ENCODE assay signal across 35 cellular contexts in genomic region chr10:12892924-12893323, GRCh38.
DNase-seq lines count a peak whose midpoint lies in the region; ATAC-seq, FAIRE-seq and TF ChIP-seq lines count a peak whose summit lies in the region.
"Had no signal": no experiment of that assay in that cellular context is flagged by ENCODE, and none has a peak within 500 bp of the region (broad histone marks: within the 10 kb centered on the region; RNA-seq: fewer than 3 reads in every experiment).

No MANE protein-coding gene starts in this region.

- POLR2A ChIA-PET in HEK293 (lab: Yijun Ruan, JAX) = no interaction called here
- POLR2A ChIA-PET in K562 (lab: Yijun Ruan, JAX) = no interaction called here

- H2AFZ ChIP-seq in astrocyte (ENCODE audit: low read depth, low read length) (no peak overlapping the region), K562 (ENCODE audit: low read depth, low read length) (no peak overlapping the region)

- peaks cover 15% of the 10 kb centered on the region for H3K27me3 Mint-ChIP-seq in astrocyte (ENCODE audit: low read depth, unreplicated experiment)

- no peaks in the 10 kb centered on the region for H3K27me3 ChIP-seq in astrocyte (ENCODE audit: insufficient read depth, low read length)
- peaks cover 3 to 7% of the 10 kb centered on the region in 2 experiments; a peak in 4 of 5 replicates for H3K27me3 ChIP-seq in K562 (ENCODE audit: control insufficient read depth in 2 of 2, insufficient read depth in 2 of 2, low read length in 2 of 2)
- H3K27me3 ChIP-seq: BE2C; BLaER1; BLaER1 treated with 17β-estradiol and CSF1 and Interleukin-3, amounts not matched to agents 10 nM and 100 nM had no signal

- TF ChIP-seq POLR2A in K562 (conservative IDR thresholded peaks at IDR 0.05) = no peak

- CTCF ChIA-PET in HEK293 (lab: Yijun Ruan, JAX) (interaction anchor here (1.0 kb wide), 1 partner anchor 9 kb away, joined by 4 read pairs; no protein-coding TSS in a partner anchor), K562 (lab: Yijun Ruan, JAX; ENCODE audit: low intra/inter-chr PET ratio) (no interaction called here)

- no peaks in the 10 kb centered on the region for H3K4me1 Mint-ChIP-seq in astrocyte (ENCODE audit: low read depth, unreplicated experiment)
- H3K4me1 Mint-ChIP-seq: B cell; CD14-positive monocyte; CD4-positive, alpha-beta memory T cell; CD4-positive, CD25-positive, alpha-beta regulatory T cell; CD8-positive, alpha-beta memory T cell had no signal

- no peak for DNase-seq in astrocyte (ENCODE audit: low read depth)
- no peak for DNase-seq in K562 (ENCODE audit: extremely low read depth in 1 of 4, low spot score in 3 of 4)
- DNase-seq in hepatic stellate cell (ENCODE audit: low spot score) = no peak
- DNase-seq: 8988T; ACHN; AML-193; BE2C; C1 segment of cervical spinal cord; Caco-2; Calu3; CD4-positive, alpha-beta memory T cell; CD4-positive, alpha-beta T cell; CD4-positive, CD25-positive, alpha-beta regulatory T cell; CD8-positive, alpha-beta memory T cell; COR-L47; DMS 273 treated with DMSO at 0.1 percent for 48 hours; DMS153; DMS53; DMS79; DMS79 treated with DMSO at 0.1 percent for 48 hours; DND-41; EL had no signal

- peak overlapping the region; percentile 41 for H3K27ac Mint-ChIP-seq in astrocyte (ENCODE audit: unreplicated experiment)
- H3K27ac Mint-ChIP-seq: B cell; CD14-positive monocyte; CD4-positive, alpha-beta memory T cell; CD4-positive, alpha-beta T cell; CD4-positive, CD25-positive, alpha-beta regulatory T cell; CD8-positive, alpha-beta T cell had no signal

- H3K9ac ChIP-seq in astrocyte (ENCODE audit: low read length) (no peak overlapping the region), K562 (ENCODE audit: insufficient read depth in 1 of 2, low read depth in 2 of 2, low read length in 2 of 2) (no peak overlapping the region)
- H3K9ac ChIP-seq: BLaER1; BLaER1 treated with 17β-estradiol and CSF1 and Interleukin-3, amounts not matched to agents 10 nM and 100 nM had no signal

- peaks cover 11% of the 10 kb centered on the region for H3K36me3 Mint-ChIP-seq in astrocyte (ENCODE audit: low read depth, unreplicated experiment)
- H3K36me3 Mint-ChIP-seq: CD14-positive monocyte; CD4-positive, CD25-positive, alpha-beta regulatory T cell; CD8-positive, alpha-beta T cell had no signal

- intact Hi-C loops in K562 (cut with micrococcal nuclease) = no loop called here

- H4K20me1 ChIP-seq in astrocyte (ENCODE audit: insufficient read depth, low read length) = no peaks in the 10 kb centered on the region
- no peaks in the 10 kb centered on the region for H4K20me1 ChIP-seq in K562 (replicated peaks; ENCODE audit: control insufficient read depth, insufficient read depth, low read length)
- H4K20me1 ChIP-seq: BLaER1; BLaER1 treated with 17β-estradiol and CSF1 and Interleukin-3, amounts not matched to agents 10 nM and 100 nM had no signal

- no peak overlapping the region for H3K4me2 ChIP-seq in astrocyte (ENCODE audit: low read length)
- no peak overlapping the region for H3K4me2 ChIP-seq in K562 (ENCODE audit: insufficient read depth, low read length)
- H3K4me2 ChIP-seq: A549; BLaER1; BLaER1 treated with 17β-estradiol and CSF1 and Interleukin-3, amounts not matched to agents 10 nM and 100 nM had no signal

- H3K27ac ChIP-seq in HEK293 (ENCODE audit: extremely low read depth, low read depth, low read length) = no peak overlapping the region
- H3K27ac ChIP-seq in astrocyte (ENCODE audit: low read depth, low read length) = no peak overlapping the region
- no peak overlapping the region for H3K27ac ChIP-seq in K562 (ENCODE audit: extremely low read depth, low read depth, low read length)
- H3K27ac ChIP-seq: 22Rv1; A549; BLaER1; BLaER1 treated with 17β-estradiol and CSF1 and Interleukin-3, amounts not matched to agents 10 nM and 100 nM; C4-2B had no signal

- no peak overlapping the region for H3K4me3 ChIP-seq in HEK293 (ENCODE audit: low read depth, low read length)
- no peak overlapping the region for H3K4me3 ChIP-seq in astrocyte (ENCODE audit: insufficient read depth, low read depth, low read length)
- no peak overlapping the region for H3K4me3 ChIP-seq in K562
- H3K4me3 ChIP-seq: A549; BLaER1; BLaER1 treated with 17β-estradiol and CSF1 and Interleukin-3, amounts not matched to agents 10 nM and 100 nM had no signal

- BruUV-seq in K562 (replicated peaks; lab: Mats Ljungman, UMichigan) = no TSS peak

- TF ChIP-seq CTCF in HEK293 (tag by site-specific recombination; IDR thresholded peaks at IDR 0.05) (no peak), astrocyte (IDR thresholded peaks at IDR 0.05; ENCODE audit: insufficient read depth, low read depth, low read length) (no peak), K562 (IDR thresholded peaks at IDR 0.05 in 2 of 3, conservative IDR thresholded peaks at IDR 0.05 in 1 of 3; ENCODE audit: insufficient read depth in 2 of 3, low read depth in 1 of 3, low read length in 3 of 3) (no peak)

- H3K9me3 ChIP-seq in HEK293 (ENCODE audit: control insufficient read depth, insufficient read depth, low read depth, low read length) (no peaks in the 10 kb centered on the region), astrocyte (ENCODE audit: insufficient read depth, low read depth, low read length) (no peaks in the 10 kb centered on the region), K562 (replicated peaks; ENCODE audit: control insufficient read depth, insufficient read depth, low read depth, low read length) (no peaks in the 10 kb centered on the region)
- H3K9me3 ChIP-seq: BE2C had no signal

- TF ChIP-seq EP300 in K562 (IDR thresholded peaks at IDR 0.05; ENCODE audit: low read length) = no peak

- FAIRE-seq in astrocyte (lab: Jason Lieb, UNC) = no peak
- FAIRE-seq in K562 (lab: Jason Lieb, UNC) = no peak
- FAIRE-seq: A204.1, A549, D721Med had no signal

- H3K9me3 Mint-ChIP-seq in astrocyte (ENCODE audit: unreplicated experiment) = peaks cover 14% of the 10 kb centered on the region

- H3K4me1 ChIP-seq in HEK293 (ENCODE audit: control insufficient read depth, insufficient read depth, low read length) (no peaks in the 10 kb centered on the region), astrocyte (ENCODE audit: insufficient read depth, low read length) (no peaks in the 10 kb centered on the region), K562 (replicated peaks in 1 of 2; ENCODE audit: control insufficient read depth in 2 of 2, insufficient read depth in 2 of 2, low read length in 2 of 2) (no peaks in the 10 kb centered on the region)
- H3K4me1 ChIP-seq: A549; BE2C; BLaER1; BLaER1 treated with 17β-estradiol and CSF1 and Interleukin-3, amounts not matched to agents 10 nM and 100 nM; Caco-2 had no signal

- no peak for TF ChIP-seq RAD21 in K562 (CRISPR knock-in tag; conservative IDR thresholded peaks at IDR 0.05 in 1 of 2, IDR thresholded peaks at IDR 0.05 in 1 of 2)

- in situ Hi-C loops in K562 (cut with MboI) = no loop called here

- ATAC-seq in K562 = no peak
- ATAC-seq in GM18511 (IDR thresholded peaks at IDR 0.05; ENCODE audit: unreplicated experiment) = no peak
- ATAC-seq in HG03469 (IDR thresholded peaks at IDR 0.05; ENCODE audit: unreplicated experiment) = no peak
- ATAC-seq: A549; CD8-positive, alpha-beta T cell had no signal

- H3K79me2 ChIP-seq in astrocyte (ENCODE audit: insufficient read depth, low read length) (no peaks in the 10 kb centered on the region), K562 (ENCODE audit: control insufficient read depth, insufficient read depth, low read length) (no peaks in the 10 kb centered on the region)

- no peak overlapping the region for H3K4me3 Mint-ChIP-seq in astrocyte (ENCODE audit: unreplicated experiment)
- H3K4me3 Mint-ChIP-seq: B cell; CD14-positive monocyte; CD4-positive, alpha-beta memory T cell; CD4-positive, alpha-beta T cell; CD4-positive, CD25-positive, alpha-beta regulatory T cell; CD8-positive, alpha-beta memory T cell; CD8-positive, alpha-beta T cell had no signal

- no peaks in the 10 kb centered on the region for H3K9me1 ChIP-seq in K562 (ENCODE audit: control insufficient read depth, insufficient read depth, low read length)

- H3K36me3 ChIP-seq in HEK293 (ENCODE audit: control insufficient read depth in 2 of 2, insufficient read depth in 1 of 2, low read length in 2 of 2) = no peaks in the 10 kb centered on the region
- H3K36me3 ChIP-seq in astrocyte (ENCODE audit: insufficient read depth, low read length) = no peaks in the 10 kb centered on the region
- H3K36me3 ChIP-seq in K562 (ENCODE audit: control insufficient read depth, insufficient read depth, low read length) = no peaks in the 10 kb centered on the region
- H3K36me3 ChIP-seq: BE2C; BLaER1; BLaER1 treated with 17β-estradiol and CSF1 and Interleukin-3, amounts not matched to agents 10 nM and 100 nM had no signal

TF ChIP-seq in HEK293, 187 proteins besides CTCF, POLR2A, EP300 and RAD21:
- peak; percentile 72 for TF ChIP-seq SETDB1 (IDR thresholded peaks at IDR 0.05; ENCODE audit: insufficient read length, low read length)
- TF ChIP-seq ZNF184 (tag by site-specific recombination; IDR thresholded peaks at IDR 0.05) = no peak
- TF ChIP-seq TRIM28 (IDR thresholded peaks at IDR 0.05; ENCODE audit: borderline replicate concordance, low read length) = peak; percentile 61; the same call in 1 of the 2 replicates

TF ChIP-seq in K562, 482 proteins besides CTCF, POLR2A, EP300 and RAD21 (continues in another document):
- TF ChIP-seq TSHZ1 (CRISPR knock-in tag; IDR thresholded peaks at IDR 0.05) (no peak), NCOR1 (IDR thresholded peaks at IDR 0.05) (no peak)

Comparison
In these comparisons a context has a peak if more than half of its experiments do, and no peak if none do; other contexts are left out.
1. Of the 44 proteins assayed by ChIP-seq in both K562 and HEK293: peak only in K562: none; only in HEK293: SETDB1 and TRIM28; in both: none; in neither: 42.